ENCODE assay signal across 18 cellular contexts in the genomic region with DNA sequence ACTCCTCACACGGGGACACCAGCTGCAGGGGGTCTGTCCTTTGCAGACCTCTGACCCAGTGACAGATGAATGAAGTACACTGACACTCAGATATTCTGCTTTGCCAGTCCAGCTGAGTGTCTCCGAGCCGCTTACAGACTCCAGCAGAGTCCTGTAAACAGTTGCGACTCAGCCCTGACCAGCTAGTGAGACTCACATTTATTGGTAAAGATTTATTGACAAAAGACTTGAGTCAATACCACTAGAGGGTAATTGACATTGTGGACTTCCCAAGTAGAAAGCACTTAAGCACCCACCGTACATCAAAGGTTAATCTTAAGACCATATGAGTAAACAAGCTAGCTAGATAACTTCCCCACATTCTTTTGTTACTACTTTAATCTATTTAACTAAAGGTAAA. TPM values are rescaled to one million over a fixed set of nuclear protein-coding genes. Genes with fewer than 3 reads are reported as not detected.
"Had no signal": no experiment of that assay in that cellular context is flagged by ENCODE, and none has a peak within 500 bp of the region (broad histone marks: within the 10 kb centered on the region; RNA-seq: fewer than 3 reads in every experiment).

No MANE protein-coding gene starts in this region.

- DNase-seq: activated CD4-positive, alpha-beta T cell treated with anti-CD3 and anti-CD28 coated beads for 48 hours; activated CD8-positive, alpha-beta memory T cell treated with anti-CD3 and anti-CD28 coated beads, Interleukin-2, amount 50 U/mL, for 48 hours; activated CD8-positive, alpha-beta T cell treated with anti-CD3 and anti-CD28 coated beads, Interleukin-2, amount 10 ng/mL, durations not matched to agents 7 days and 5 days; activated naive CD4-positive, alpha-beta T cell; foreskin melanocyte; heart left ventricle; islet precursor cell; left ventricle myocardium inferior; mesendoderm; T-cell had no signal

- H3K36me3 Mint-ChIP-seq: neural progenitor cell, T-cell, WTC11 had no signal

- ATAC-seq: activated CD8-positive, alpha-beta T cell treated with anti-CD3 and anti-CD28 coated beads, Interleukin-2, amount 10 ng/mL, durations not matched to agents 7 days and 5 days; heart left ventricle had no signal

- H3K4me3 Mint-ChIP-seq: activated CD8-positive, alpha-beta T cell treated with anti-CD3 and anti-CD28 coated beads, Interleukin-2, amount 10 ng/mL, durations not matched to agents 7 days and 5 days; activated T-helper 1 cell treated with anti-CD3 and anti-CD28 coated beads, Interleukin-12 subunit alpha, Interleukin-12 subunit beta, Interleukin-2, Interleukin-4 antibody, amounts not matched to agents 30 ng/mL and 10 ng/mL and 1 ng/mL, durations not matched to agents 14 hours and 24 hours and 36 hours; neural progenitor cell; WTC11 had no signal

- H3K9me3 Mint-ChIP-seq: activated T-helper 1 cell treated with anti-CD3 and anti-CD28 coated beads, Interleukin-12 subunit alpha, Interleukin-12 subunit beta, Interleukin-2, Interleukin-4 antibody, amounts not matched to agents 30 ng/mL and 10 ng/mL and 1 ng/mL, durations not matched to agents 14 hours and 24 hours and 36 hours; neural progenitor cell; T-cell; WTC11 had no signal

- H3K27ac Mint-ChIP-seq: activated CD8-positive, alpha-beta T cell treated with anti-CD3 and anti-CD28 coated beads, Interleukin-2, amount 10 ng/mL, durations not matched to agents 7 days and 5 days; activated T-helper 1 cell treated with anti-CD3 and anti-CD28 coated beads, Interleukin-12 subunit alpha, Interleukin-12 subunit beta, Interleukin-2, Interleukin-4 antibody, amounts not matched to agents 30 ng/mL and 10 ng/mL and 1 ng/mL, durations not matched to agents 14 hours and 24 hours and 36 hours; neural progenitor cell; T-cell; WTC11 had no signal

- H3K27ac ChIP-seq: ascending aorta, heart left ventricle, left ventricle myocardium inferior, neural progenitor cell, parathyroid adenoma, skin epidermis, tibial nerve had no signal

RNA-seq across cellular contexts. Expression of a gene that starts 49.8 kb away (rescaled TPM):
- total RNA-seq: activated CD8-positive, alpha-beta T cell treated with anti-CD3 and anti-CD28 coated beads, Interleukin-2, amount 10 ng/mL, durations not matched to agents 7 days and 5 days; activated T-helper 1 cell treated with anti-CD3 and anti-CD28 coated beads, Interleukin-12 subunit alpha, Interleukin-12 subunit beta, Interleukin-2, Interleukin-4 antibody, amounts not matched to agents 30 ng/mL and 10 ng/mL and 1 ng/mL, durations not matched to agents 14 hours and 24 hours and 36 hours; bronchial epithelial cell; T-cell; WTC11 had no signal
